ENCODE assay signal across 25 cellular contexts in the genomic region with DNA sequence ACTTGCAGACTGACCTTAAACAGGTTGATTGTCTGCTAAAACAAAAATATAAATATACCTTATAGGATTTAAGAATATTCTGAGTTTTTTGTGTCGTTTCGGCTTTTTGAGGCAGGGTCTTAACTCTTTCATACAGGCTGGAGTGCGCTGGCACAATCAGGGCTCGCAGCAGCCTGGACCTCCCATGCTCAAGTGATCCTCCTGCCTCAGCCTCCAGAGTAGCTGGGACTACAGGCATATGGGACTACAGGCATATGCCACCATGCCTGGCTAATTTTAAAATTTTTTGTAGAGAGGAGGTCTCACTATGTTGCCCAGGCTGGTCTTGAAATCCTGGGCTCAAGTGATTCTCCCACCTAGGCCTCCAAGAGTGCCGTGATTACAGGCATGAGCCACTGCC.
"Had no signal": no experiment of that assay in that cellular context is flagged by ENCODE, and none has a peak within 500 bp of the region (broad histone marks: within the 10 kb centered on the region; RNA-seq: fewer than 3 reads in every experiment).

No MANE protein-coding gene starts in this region.

- H3K36me3 ChIP-seq: esophagus muscularis mucosa, gastroesophageal sphincter, heart left ventricle, ovary, stomach, thoracic aorta, tibial nerve, upper lobe of left lung had no signal

- FAIRE-seq: endothelial cell of umbilical vein, islet of Langerhans, urothelium cell line had no signal

- DNase-seq: cortex of kidney; effector memory CD4-positive, alpha-beta T cell; foreskin keratinocyte; left colon; natural killer cell; retina; stimulated activated CD4-positive, alpha-beta T cell treated with anti-CD3 and anti-CD28 coated beads, Interleukin-12 subunit alpha, Interleukin-12 subunit beta, amount 100 ng/mL, for 4 hours; stimulated activated CD4-positive, alpha-beta T cell treated with anti-CD3 and anti-CD28 coated beads, Interleukin-1b, Interleukin-23, amount 100 ng/mL, for 48 hours; stimulated activated CD4-positive, alpha-beta T cell treated with anti-CD3 and anti-CD28 coated beads, Interleukin-4, amount 100 ng/mL, for 1 hour; stimulated activated CD8-positive, alpha-beta memory T cell treated with anti-CD3 and anti-CD28 coated beads, Interleukin-4, amount 100 ng/mL, for 48 hours; stimulated activated naive CD4-positive, alpha-beta T cell; stomach had no signal

- H3K4me1 ChIP-seq: foreskin keratinocyte had no signal

- H3K9me3 ChIP-seq: esophagus muscularis mucosa, gastroesophageal sphincter, heart left ventricle, ovary, stomach, thoracic aorta, tibial nerve, upper lobe of left lung had no signal

- H2AFZ ChIP-seq: hepatocyte had no signal

- ATAC-seq: foreskin keratinocyte, left colon, natural killer cell had no signal

- H3K4me3 ChIP-seq: esophagus muscularis mucosa, gastroesophageal sphincter, heart left ventricle, hepatocyte, lung, ovary, smooth muscle cell, stomach, thoracic aorta, tibial nerve, upper lobe of left lung had no signal

- H3K27ac ChIP-seq: esophagus muscularis mucosa, foreskin keratinocyte, thoracic aorta had no signal

- H3K27me3 ChIP-seq: esophagus muscularis mucosa, foreskin keratinocyte, gastroesophageal sphincter, heart left ventricle, hepatocyte, ovary, stomach, tibial nerve, upper lobe of left lung had no signal
